1 cellular context compared by ENCODE assay signal in genomic region chr16:29807426-29808218, GRCh38.
TF ChIP-seq lines count a peak whose summit lies in the region.

No MANE protein-coding gene starts in this region.

TF ChIP-seq in HepG2, 621 proteins besides CTCF, POLR2A, EP300 and RAD21 (continued from another document and continues in another):
- TF ChIP-seq ZNF407 (CRISPR knock-in tag; IDR thresholded peaks at IDR 0.05; ENCODE audit: not compliant biosample characterization) (peak; percentile 100), ATF3 (CRISPR knock-in tag; IDR thresholded peaks at IDR 0.05) (peak; percentile 51; the same call in 1 of the 2 replicates), ZNF790 (CRISPR knock-in tag; IDR thresholded peaks at IDR 0.05; ENCODE audit: borderline replicate concordance) (peak; percentile 98; the same call in 1 of the 2 replicates), TRIM22 (IDR thresholded peaks at IDR 0.05) (no peak), SOX13 (IDR thresholded peaks at IDR 0.05) (no peak), SOX13 (CRISPR knock-in tag; conservative IDR thresholded peaks at IDR 0.05 in 1 of 2, IDR thresholded peaks at IDR 0.05 in 1 of 2) (peak in 1 of 2 experiments; percentile 48; a peak in 1 of 4 replicates), ZNF792 (CRISPR knock-in tag; IDR thresholded peaks at IDR 0.05) (peak; percentile 95), MLX (CRISPR knock-in tag; IDR thresholded peaks at IDR 0.05) (peak; percentile 29; the same call in 1 of the 2 replicates), NR2F2 (IDR thresholded peaks at IDR 0.05; ENCODE audit: borderline replicate concordance, low read depth) (no peak), KLF9 (CRISPR knock-in tag; IDR thresholded peaks at IDR 0.05; ENCODE audit: low read depth) (peak; percentile 81; the same call in 1 of the 2 replicates), NFIB (CRISPR knock-in tag; IDR thresholded peaks at IDR 0.05; ENCODE audit: borderline replicate concordance) (no peak; the same call in 1 of the 2 replicates), TOE1 (CRISPR knock-in tag; IDR thresholded peaks at IDR 0.05) (peak; percentile 91; the same call in 1 of the 2 replicates), ZNF501 (CRISPR knock-in tag; IDR thresholded peaks at IDR 0.05) (peak; percentile 96), ZNF143 (CRISPR knock-in tag; IDR thresholded peaks at IDR 0.05) (peak; percentile 54), ZSCAN5A (CRISPR knock-in tag; IDR thresholded peaks at IDR 0.05; ENCODE audit: borderline replicate concordance) (no peak; the same call in 1 of the 2 replicates), KAT7 (CRISPR knock-in tag; IDR thresholded peaks at IDR 0.05; ENCODE audit: borderline replicate concordance) (peak; percentile 97; the same call in 1 of the 2 replicates), BCL3 (CRISPR knock-in tag; IDR thresholded peaks at IDR 0.05) (peak; percentile 98), SNAPC2 (CRISPR knock-in tag; IDR thresholded peaks at IDR 0.05) (peak; percentile 91), AFF4 (CRISPR knock-in tag; IDR thresholded peaks at IDR 0.05) (peak; percentile 92; the same call in 1 of the 2 replicates), ZNF776 (CRISPR knock-in tag; IDR thresholded peaks at IDR 0.05) (peak; percentile 100), ARNT (IDR thresholded peaks at IDR 0.05) (no peak), LBX2 (CRISPR knock-in tag; IDR thresholded peaks at IDR 0.05; ENCODE audit: borderline replicate concordance) (peak; percentile 98), ZNF781 (CRISPR knock-in tag; IDR thresholded peaks at IDR 0.05; ENCODE audit: borderline replicate concordance, not compliant biosample characterization) (peak; percentile 99), NR2F1 (CRISPR knock-in tag; IDR thresholded peaks at IDR 0.05) (peak in 1 of 2 experiments; percentile 4; a peak in 1 of 4 replicates), CHD2 (IDR thresholded peaks at IDR 0.05; ENCODE audit: low read depth, low read length) (no peak), RXRB (CRISPR knock-in tag; IDR thresholded peaks at IDR 0.05; ENCODE audit: borderline replicate concordance) (peak; percentile 36; the same call in 1 of the 2 replicates), ZSCAN30 (CRISPR knock-in tag; IDR thresholded peaks at IDR 0.05) (peak; percentile 76), HOXD1 (CRISPR knock-in tag; IDR thresholded peaks at IDR 0.05) (peak; percentile 90; the same call in 1 of the 2 replicates), ZNF615 (CRISPR knock-in tag; IDR thresholded peaks at IDR 0.05; ENCODE audit: borderline replicate concordance) (no peak), TCF7 (IDR thresholded peaks at IDR 0.05; ENCODE audit: low read depth) (no peak), HOMEZ (CRISPR knock-in tag; IDR thresholded peaks at IDR 0.05; ENCODE audit: low read depth) (no peak), ZNF574 (CRISPR knock-in tag; IDR thresholded peaks at IDR 0.05) (peak; percentile 94), GFI1 (CRISPR knock-in tag; IDR thresholded peaks at IDR 0.05; ENCODE audit: borderline replicate concordance) (peak; percentile 86; the same call in 1 of the 2 replicates), TOPORS (CRISPR knock-in tag; IDR thresholded peaks at IDR 0.05) (no peak; the same call in 1 of the 2 replicates)
